In the genomic region with DNA sequence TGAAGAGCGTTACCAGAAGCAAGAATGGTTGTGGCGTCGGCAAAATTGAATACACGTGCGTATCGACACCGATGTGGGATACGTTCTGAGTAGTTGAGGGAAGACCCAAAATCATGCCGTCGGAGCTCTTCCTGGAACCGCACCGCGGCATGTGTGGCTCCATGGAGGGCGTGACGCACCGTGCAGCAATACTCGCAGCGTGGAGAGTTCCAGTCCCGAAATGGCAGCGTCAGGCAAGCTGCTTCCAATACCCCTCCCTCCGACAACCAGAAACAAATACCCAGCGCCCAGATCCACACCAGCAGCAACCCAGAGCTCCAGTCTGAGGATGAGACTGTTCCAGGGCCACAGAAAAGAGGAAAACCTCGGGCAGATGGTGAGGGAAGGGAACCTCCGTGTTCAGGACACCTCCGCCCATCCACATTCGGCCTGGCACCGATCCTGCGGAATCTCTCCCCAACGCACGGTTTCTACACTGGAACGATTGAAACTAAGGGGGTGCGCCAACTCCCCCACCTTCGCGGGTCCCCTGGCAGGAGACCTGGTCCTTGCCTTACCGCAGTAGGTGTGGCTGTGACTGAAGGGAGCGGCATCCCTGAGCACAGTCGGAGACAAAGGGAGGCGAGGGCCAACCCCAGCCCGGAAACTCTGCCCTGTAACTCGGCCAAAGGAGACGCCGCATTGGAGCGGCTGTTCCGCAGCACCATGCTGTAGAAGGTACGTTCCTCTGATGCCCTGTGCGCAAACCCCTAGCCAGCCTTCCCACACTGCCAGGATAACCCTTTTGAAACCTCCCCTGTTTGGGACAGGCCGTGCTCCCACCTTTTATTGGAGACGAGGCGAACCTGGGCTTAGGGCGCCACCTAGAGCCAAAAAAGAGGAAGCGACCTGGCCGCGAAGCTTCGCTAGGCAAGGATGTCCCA, we compare ENCODE assay signal across 8 cellular contexts. TPM values are rescaled to one million over a fixed set of nuclear protein-coding genes. Genes with fewer than 3 reads are reported as not detected.
A peak's percentile ranks its signal among the peaks of the same experiment; 100 is the strongest.
DNase-seq lines count a peak whose midpoint lies in the region; ATAC-seq and TF ChIP-seq lines count a peak whose summit lies in the region.

No MANE protein-coding gene starts in this region.

- no peaks in the 10 kb centered on the region for H3K36me3 ChIP-seq in CD4-positive, alpha-beta memory T cell (ENCODE audit: insufficient read depth, low read length)
- H3K36me3 ChIP-seq in GM23338 (ENCODE audit: insufficient read depth) (no peaks in the 10 kb centered on the region), Peyer's patch (no peaks in the 10 kb centered on the region), adipocyte (ENCODE audit: control insufficient read depth, insufficient read depth, low read length, severe bottlenecking) (no peaks in the 10 kb centered on the region)

- CTCF ChIA-PET in CD4-positive, alpha-beta memory T cell (lab: Charles Lee; ENCODE audit: partially characterized antibody): interaction anchor here (0.8 to 4.6 kb wide), 23 partner anchors 9 to 478 kb away, joined by 3 to 54 read pairs (median 4); no protein-coding TSS in a partner anchor

- POLR2A ChIA-PET in CD4-positive, alpha-beta memory T cell (lab: Charles Lee; ENCODE audit: partially characterized antibody): interaction anchor here (0.6 to 1.4 kb wide), 3 partner anchors 25 to 231 kb away, joined by 3 to 4 read pairs (median 3); no protein-coding TSS in a partner anchor

- H2AFZ ChIP-seq in GM23338: peak overlapping the region; percentile 99

- peak overlapping the region; percentile 98 for H3K4me2 ChIP-seq in GM23338

- intact Hi-C loops in CD4-positive, alpha-beta memory T cell (cut with micrococcal nuclease): loop anchor here (2.0 kb wide), 1 partner anchor 25 kb away; no protein-coding TSS in a partner anchor
- intact Hi-C loops in left ventricle myocardium superior (cut with micrococcal nuclease): loop anchor here (5.0 kb wide), 1 partner anchor 195 kb away; no protein-coding TSS in a partner anchor

- no peaks in the 10 kb centered on the region for H4K20me1 ChIP-seq in GM23338 (replicated peaks; ENCODE audit: insufficient read depth)

- ATAC-seq in GM23338 (peak; percentile 79), left ventricle myocardium superior (peak; percentile 79), GM21447 (IDR thresholded peaks at IDR 0.05; ENCODE audit: unreplicated experiment) (no peak), GM19328 (IDR thresholded peaks at IDR 0.05; ENCODE audit: unreplicated experiment) (no peak)

- H3K4me1 Mint-ChIP-seq in CD4-positive, alpha-beta memory T cell: peaks cover 7 to 14% (median 8%) of the 10 kb centered on the region in 4 donors
- H3K4me1 Mint-ChIP-seq in GM23338 (peaks cover 7% of the 10 kb centered on the region; the same call in 2 of the 3 replicates), progenitor cell of endocrine pancreas (ENCODE audit: low read depth) (no peaks in the 10 kb centered on the region)

- H3K4me3 Mint-ChIP-seq in CD4-positive, alpha-beta memory T cell: peak overlapping the region; percentile 59 to 89 (median 83)
- peak overlapping the region; percentile 71 for H3K4me3 Mint-ChIP-seq in GM23338
- H3K4me3 Mint-ChIP-seq in progenitor cell of endocrine pancreas (ENCODE audit: low read depth): peak overlapping the region; percentile 67

- peak in 4 of 5 donors; percentile 26 to 45 (median 37) for DNase-seq in CD4-positive, alpha-beta memory T cell
- DNase-seq in GM23338 (ENCODE audit: low spot score): peak; percentile 88
- peak; percentile 19 to 74 (median 65) for DNase-seq in Peyer's patch
- peak; percentile 79 for DNase-seq in adipocyte (ENCODE audit: low read depth)
- DNase-seq in left ventricle myocardium superior: peak; percentile 67
- DNase-seq in progenitor cell of endocrine pancreas (ENCODE audit: low spot score, unreplicated experiment): peak; percentile 44

- peak overlapping the region; percentile 53 for H3K9ac ChIP-seq in adipocyte (ENCODE audit: low read length)

- H3K4me1 ChIP-seq in CD4-positive, alpha-beta memory T cell (ENCODE audit: insufficient read depth, low read length): peaks cover 13% of the 10 kb centered on the region
- peaks cover 3% of the 10 kb centered on the region; the same call in 1 of the 2 replicates for H3K4me1 ChIP-seq in GM23338 (ENCODE audit: insufficient read depth)
- peaks cover 0 to 7% (median 0%) of the 10 kb centered on the region in 4 donors for H3K4me1 ChIP-seq in Peyer's patch
- H3K4me1 ChIP-seq in adipocyte (ENCODE audit: control insufficient read depth, insufficient read depth, low read length): peaks cover 18% of the 10 kb centered on the region

- H3K27me3 ChIP-seq in CD4-positive, alpha-beta memory T cell (ENCODE audit: insufficient read depth, low read length): peaks cover 7% of the 10 kb centered on the region
- H3K27me3 ChIP-seq in GM23338 (ENCODE audit: insufficient read depth) (peaks cover 48% of the 10 kb centered on the region), Peyer's patch (no peaks in the 10 kb centered on the region), adipocyte (replicated peaks; ENCODE audit: control insufficient read depth, insufficient read depth, low read length) (no peaks in the 10 kb centered on the region)

- no peak for TF ChIP-seq POLR2A in Peyer's patch (IDR thresholded peaks at IDR 0.05)

- no peak overlapping the region for H3K27ac ChIP-seq in CD4-positive, alpha-beta memory T cell (ENCODE audit: low read depth, low read length)
- H3K27ac ChIP-seq in GM23338 (ENCODE audit: low read depth): no peak overlapping the region
- no peak overlapping the region for H3K27ac ChIP-seq in Peyer's patch

- TF ChIP-seq CTCF in GM23338 (conservative IDR thresholded peaks at IDR 0.05; ENCODE audit: low read depth in 2 of 2) (peak; percentile 87 to 97), Peyer's patch (IDR thresholded peaks at IDR 0.05) (peak in 5 of 6 experiments; percentile 38 to 84 (median 75)), progenitor cell of endocrine pancreas (IDR thresholded peaks at IDR 0.05; ENCODE audit: unreplicated experiment) (peak; percentile 87)

- no peaks in the 10 kb centered on the region for H3K79me2 ChIP-seq in GM23338 (replicated peaks; ENCODE audit: insufficient read depth)

- no peaks in the 10 kb centered on the region for H3K9me3 ChIP-seq in CD4-positive, alpha-beta memory T cell (ENCODE audit: control insufficient read depth in 1 of 2, low read length in 2 of 2)
- H3K9me3 ChIP-seq in Peyer's patch (no peaks in the 10 kb centered on the region), adipocyte (ENCODE audit: control insufficient read depth, low read length) (no peaks in the 10 kb centered on the region)

- peak overlapping the region; percentile 49 to 63 for H3K4me3 ChIP-seq in CD4-positive, alpha-beta memory T cell (ENCODE audit: low read length in 2 of 2)
- H3K4me3 ChIP-seq in GM23338 (peak overlapping the region; percentile 80), Peyer's patch (peak overlapping the region; percentile 5 to 58 (median 43)), adipocyte (ENCODE audit: low read length) (peak overlapping the region; percentile 72)

- no peaks in the 10 kb centered on the region for H3K9me2 ChIP-seq in GM23338 (ENCODE audit: insufficient read depth)

- H3K36me3 Mint-ChIP-seq in CD4-positive, alpha-beta memory T cell: no peaks in the 10 kb centered on the region
- H3K36me3 Mint-ChIP-seq in GM23338 (ENCODE audit: low read depth) (no peaks in the 10 kb centered on the region), progenitor cell of endocrine pancreas (ENCODE audit: insufficient read depth) (no peaks in the 10 kb centered on the region)

- no peaks in the 10 kb centered on the region for H3K9me3 Mint-ChIP-seq in CD4-positive, alpha-beta memory T cell
- no peaks in the 10 kb centered on the region; the same call in 2 of the 3 replicates for H3K9me3 Mint-ChIP-seq in GM23338
- no peaks in the 10 kb centered on the region for H3K9me3 Mint-ChIP-seq in progenitor cell of endocrine pancreas (ENCODE audit: low read depth)

- H3K27me3 Mint-ChIP-seq in CD4-positive, alpha-beta memory T cell: peaks cover 11% of the 10 kb centered on the region in 2 donors
- peaks cover 20% of the 10 kb centered on the region for H3K27me3 Mint-ChIP-seq in GM23338 (ENCODE audit: insufficient read depth, low read depth, poor library complexity)
- H3K27me3 Mint-ChIP-seq in progenitor cell of endocrine pancreas: peaks cover 46% of the 10 kb centered on the region

- H3K27ac Mint-ChIP-seq in CD4-positive, alpha-beta memory T cell: peak overlapping the region in 2 of 7 donors; percentile 27 to 29
- no peak overlapping the region for H3K27ac Mint-ChIP-seq in GM23338
- no peak overlapping the region for H3K27ac Mint-ChIP-seq in progenitor cell of endocrine pancreas

- H3F3A ChIP-seq in GM23338 (replicated peaks; ENCODE audit: low read depth): no peaks in the 10 kb centered on the region

TF ChIP-seq in GM23338, 12 proteins besides CTCF, POLR2A, EP300 and RAD21:
- TF ChIP-seq CREB1 (CRISPR knock-in tag; IDR thresholded peaks at IDR 0.05; ENCODE audit: low read depth): no peak
- TF ChIP-seq EZH2 (IDR thresholded peaks at IDR 0.05; ENCODE audit: low read depth, unreplicated experiment): peak; percentile 30
TF ChIP-seq in GM23338: peak in this region for 1.

RNA-seq across cellular contexts. Expression of a gene that starts 28.3 kb away (rescaled TPM):
- not detected for total RNA-seq in CD4-positive, alpha-beta memory T cell
- polyA plus RNA-seq in CD4-positive, alpha-beta memory T cell: not detected
- total RNA-seq in GM23338 (2014; rRNA removed; shearing (Covaris generic)): not detected in 2 replicates
- 0.16 TPM in 1 of 2 replicates, not detected in the other for polyA plus RNA-seq in GM23338 (2016; fragmentation: Nextera tagmentation; extraction: Ambion mirVana)
- total RNA-seq in Peyer's patch (not detected), left ventricle myocardium superior (not detected), progenitor cell of endocrine pancreas (not detected in 2 replicates)

Comparison
In these comparisons a context has a peak if more than half of its experiments do, and no peak if none do; other contexts are left out.
1. DNase-seq: peak in every context shown above with its lines; median percentile 88 in GM23338; 79 in adipocyte; 67 in left ventricle myocardium superior; 65 in Peyer's patch; 44 in progenitor cell of endocrine pancreas; 37 in CD4-positive, alpha-beta memory T cell.
2. ATAC-seq: peak in GM23338 (single experiment) and left ventricle myocardium superior (single experiment); none in GM21447 (single experiment) and GM19328 (single experiment).
3. Peak in every context shown above with its lines, with median percentiles within 50 percentile points of each other: H3K4me3 ChIP-seq, H3K4me3 Mint-ChIP-seq and CTCF ChIP-seq.